Comparison of ENCODE assay signal across 1 cellular context in the genomic region with DNA sequence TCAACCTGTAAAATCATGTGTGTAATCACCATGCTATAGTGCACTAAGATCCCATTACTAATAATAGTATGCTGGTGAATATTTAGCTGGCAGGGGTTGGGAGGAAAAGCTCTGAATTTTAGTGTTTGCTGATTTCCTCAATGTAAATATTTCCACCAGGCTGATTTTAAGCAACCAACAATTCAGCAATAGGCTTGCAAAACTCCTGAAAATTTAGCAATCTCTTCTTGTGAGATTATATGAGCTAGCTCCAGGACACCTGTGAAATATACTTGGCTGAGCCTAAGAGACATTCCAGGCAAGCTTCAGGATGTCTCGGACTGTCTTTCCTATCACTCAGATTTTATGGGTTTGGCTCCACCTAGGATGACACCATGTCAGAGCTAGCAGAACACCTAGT.
TF ChIP-seq lines count a peak whose summit lies in the region.

No MANE protein-coding gene starts in this region.

TF ChIP-seq in K562, 482 proteins besides CTCF, POLR2A, EP300 and RAD21 (continued from another document):
- TF ChIP-seq, protein P1, sequence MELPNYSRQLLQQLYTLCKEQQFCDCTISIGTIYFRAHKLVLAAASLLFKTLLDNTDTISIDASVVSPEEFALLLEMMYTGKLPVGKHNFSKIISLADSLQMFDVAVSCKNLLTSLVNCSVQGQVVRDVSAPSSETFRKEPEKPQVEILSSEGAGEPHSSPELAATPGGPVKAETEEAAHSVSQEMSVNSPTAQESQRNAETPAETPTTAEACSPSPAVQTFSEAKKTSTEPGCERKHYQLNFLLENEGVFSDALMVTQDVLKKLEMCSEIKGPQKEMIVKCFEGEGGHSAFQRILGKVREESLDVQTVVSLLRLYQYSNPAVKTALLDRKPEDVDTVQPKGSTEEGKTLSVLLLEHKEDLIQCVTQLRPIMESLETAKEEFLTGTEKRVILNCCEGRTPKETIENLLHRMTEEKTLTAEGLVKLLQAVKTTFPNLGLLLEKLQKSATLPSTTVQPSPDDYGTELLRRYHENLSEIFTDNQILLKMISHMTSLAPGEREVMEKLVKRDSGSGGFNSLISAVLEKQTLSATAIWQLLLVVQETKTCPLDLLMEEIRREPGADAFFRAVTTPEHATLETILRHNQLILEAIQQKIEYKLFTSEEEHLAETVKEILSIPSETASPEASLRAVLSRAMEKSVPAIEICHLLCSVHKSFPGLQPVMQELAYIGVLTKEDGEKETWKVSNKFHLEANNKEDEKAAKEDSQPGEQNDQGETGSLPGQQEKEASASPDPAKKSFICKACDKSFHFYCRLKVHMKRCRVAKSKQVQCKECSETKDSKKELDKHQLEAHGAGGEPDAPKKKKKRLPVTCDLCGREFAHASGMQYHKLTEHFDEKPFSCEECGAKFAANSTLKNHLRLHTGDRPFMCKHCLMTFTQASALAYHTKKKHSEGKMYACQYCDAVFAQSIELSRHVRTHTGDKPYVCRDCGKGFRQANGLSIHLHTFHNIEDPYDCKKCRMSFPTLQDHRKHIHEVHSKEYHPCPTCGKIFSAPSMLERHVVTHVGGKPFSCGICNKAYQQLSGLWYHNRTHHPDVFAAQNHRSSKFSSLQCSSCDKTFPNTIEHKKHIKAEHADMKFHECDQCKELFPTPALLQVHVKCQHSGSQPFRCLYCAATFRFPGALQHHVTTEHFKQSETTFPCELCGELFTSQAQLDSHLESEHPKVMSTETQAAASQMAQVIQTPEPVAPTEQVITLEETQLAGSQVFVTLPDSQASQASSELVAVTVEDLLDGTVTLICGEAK (IDR thresholded peaks at IDR 0.05) = no peak
- TF ChIP-seq, protein P1 (CRISPR knock-in tag; IDR thresholded peaks at IDR 0.05) = no peak
- TF ChIP-seq ZNF212 (CRISPR knock-in tag; IDR thresholded peaks at IDR 0.05) = no peak
- no peak for TF ChIP-seq ZNF347 (CRISPR knock-in tag; IDR thresholded peaks at IDR 0.05; ENCODE audit: low read depth)
- no peak for TF ChIP-seq MEIS2 (IDR thresholded peaks at IDR 0.05; ENCODE audit: partially characterized antibody)
- no peak for TF ChIP-seq POLR3A (IDR thresholded peaks at IDR 0.05; ENCODE audit: borderline replicate concordance, extremely low read depth, insufficient read depth, insufficient read length)
- TF ChIP-seq ZNF239 (CRISPR knock-in tag; IDR thresholded peaks at IDR 0.05) = no peak
- no peak for TF ChIP-seq ZNF184 (CRISPR knock-in tag; IDR thresholded peaks at IDR 0.05)
- no peak for TF ChIP-seq NCOA4 (IDR thresholded peaks at IDR 0.05; ENCODE audit: partially characterized antibody)
- TF ChIP-seq, protein P2, sequence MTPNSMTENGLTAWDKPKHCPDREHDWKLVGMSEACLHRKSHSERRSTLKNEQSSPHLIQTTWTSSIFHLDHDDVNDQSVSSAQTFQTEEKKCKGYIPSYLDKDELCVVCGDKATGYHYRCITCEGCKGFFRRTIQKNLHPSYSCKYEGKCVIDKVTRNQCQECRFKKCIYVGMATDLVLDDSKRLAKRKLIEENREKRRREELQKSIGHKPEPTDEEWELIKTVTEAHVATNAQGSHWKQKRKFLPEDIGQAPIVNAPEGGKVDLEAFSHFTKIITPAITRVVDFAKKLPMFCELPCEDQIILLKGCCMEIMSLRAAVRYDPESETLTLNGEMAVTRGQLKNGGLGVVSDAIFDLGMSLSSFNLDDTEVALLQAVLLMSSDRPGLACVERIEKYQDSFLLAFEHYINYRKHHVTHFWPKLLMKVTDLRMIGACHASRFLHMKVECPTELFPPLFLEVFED (CRISPR knock-in tag; conservative IDR thresholded peaks at IDR 0.05) = no peak
